Comparison of ENCODE assay signal across 16 cellular contexts in the genomic region with DNA sequence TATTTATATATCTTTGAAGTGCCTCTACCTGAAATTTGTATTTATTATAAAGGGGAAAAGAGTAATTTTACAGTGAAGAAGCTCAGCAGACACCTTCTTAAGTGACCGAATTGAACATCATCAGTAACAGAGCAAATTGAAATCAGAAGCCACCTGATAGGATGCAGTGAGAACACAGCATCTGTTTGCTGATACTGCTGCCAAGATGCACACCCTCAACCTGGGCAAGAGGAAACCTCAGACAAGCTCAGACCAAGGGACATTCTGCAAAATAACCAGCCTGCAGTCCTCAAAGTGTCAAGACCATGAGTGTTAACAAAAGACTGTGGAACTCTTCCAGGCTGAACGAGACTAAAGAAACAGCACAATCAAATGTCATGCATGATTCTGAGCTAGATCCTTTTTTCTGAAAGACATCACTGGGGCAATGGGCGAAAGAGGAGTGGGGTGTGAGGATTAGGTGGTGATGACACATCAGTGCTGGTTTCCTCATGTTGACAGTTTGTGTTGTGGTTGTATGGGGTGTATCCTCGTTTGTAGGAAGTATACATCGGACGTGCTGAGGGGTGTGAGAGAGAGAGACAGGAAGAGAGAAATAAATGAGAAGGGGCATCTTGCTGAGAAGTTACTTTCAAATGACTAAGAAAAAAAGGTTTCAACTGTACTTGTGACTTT.
A peak's percentile ranks its signal among the peaks of the same experiment; 100 is the strongest.
DNase-seq lines count a peak whose midpoint lies in the region; ATAC-seq and TF ChIP-seq lines count a peak whose summit lies in the region.
"Had no signal": no experiment of that assay in that cellular context is flagged by ENCODE, and none has a peak within 500 bp of the region (broad histone marks: within the 10 kb centered on the region; RNA-seq: fewer than 3 reads in every experiment).

No MANE protein-coding gene starts in this region.

- no peak for ATAC-seq in body of pancreas
- ATAC-seq: gastroesophageal sphincter, mucosa of descending colon had no signal

- H3K4me3 ChIP-seq in NB4 (ENCODE audit: low read depth, low read length) (no peak overlapping the region), neutrophil (ENCODE audit: low read depth in 1 of 2, low read length in 1 of 2) (peak overlapping the region in 1 of 2 experiments; percentile 13), body of pancreas (no peak overlapping the region)
- H3K4me3 ChIP-seq: gastroesophageal sphincter, MG63, mucosa of descending colon had no signal

- H3K9me3 Mint-ChIP-seq in activated CD4-positive, alpha-beta T cell treated with anti-CD3 and anti-CD28 coated beads, Interleukin-2, amount 10 ng/mL, durations not matched to agents 7 days and 5 days = no peaks in the 10 kb centered on the region
- H3K9me3 Mint-ChIP-seq in activated T-helper 1 cell treated with anti-CD3 and anti-CD28 coated beads, Interleukin-12 subunit alpha, Interleukin-12 subunit beta, Interleukin-2, Interleukin-4 antibody, amounts not matched to agents 30 ng/mL and 10 ng/mL and 1 ng/mL, durations not matched to agents 14 hours and 24 hours and 36 hours = no peaks in the 10 kb centered on the region
- H3K9me3 Mint-ChIP-seq: brain had no signal

- H3K36me3 ChIP-seq in neutrophil = no peaks in the 10 kb centered on the region
- H3K36me3 ChIP-seq in body of pancreas (replicated peaks in 1 of 2; ENCODE audit: insufficient read depth in 1 of 2, low read depth in 2 of 2) = no peaks in the 10 kb centered on the region
- H3K36me3 ChIP-seq: gastroesophageal sphincter, MG63 had no signal

- H3K4me1 Mint-ChIP-seq in activated CD4-positive, alpha-beta T cell treated with anti-CD3 and anti-CD28 coated beads, Interleukin-2, amount 10 ng/mL, durations not matched to agents 7 days and 5 days = peaks cover 28% of the 10 kb centered on the region
- H3K4me1 Mint-ChIP-seq in activated T-helper 1 cell treated with anti-CD3 and anti-CD28 coated beads, Interleukin-12 subunit alpha, Interleukin-12 subunit beta, Interleukin-2, Interleukin-4 antibody, amounts not matched to agents 30 ng/mL and 10 ng/mL and 1 ng/mL, durations not matched to agents 14 hours and 24 hours and 36 hours (ENCODE audit: low read depth) = peaks cover 40% of the 10 kb centered on the region

- peaks cover 26 to 30% of the 10 kb centered on the region in 2 experiments for H3K4me1 ChIP-seq in neutrophil (ENCODE audit: control insufficient read depth in 1 of 2, insufficient read depth in 1 of 2, low read depth in 1 of 2, low read length in 1 of 2)
- no peaks in the 10 kb centered on the region for H3K4me1 ChIP-seq in body of pancreas

- TF ChIP-seq POLR2A in NB4 (IDR thresholded peaks at IDR 0.05; ENCODE audit: extremely low read depth, insufficient read length) (no peak), body of pancreas (IDR thresholded peaks at IDR 0.05) (no peak)

- CTCF ChIA-PET in activated CD4-positive, alpha-beta T cell treated with anti-CD3 and anti-CD28 coated beads, Interleukin-2, amount 10 ng/mL, durations not matched to agents 7 days and 5 days (lab: Charles Lee) = interaction anchor here (1.0 to 1.6 kb wide), 5 partner anchors 9 to 18 kb away, joined by 3 to 5 read pairs (median 3); no protein-coding TSS in a partner anchor
- CTCF ChIA-PET in RWPE1 (lab: Yijun Ruan, JAX) = interaction anchor here (0.7 to 2.0 kb wide), 3 partner anchors 8 to 56 kb away, joined by 3 to 10 read pairs (median 4); no protein-coding TSS in a partner anchor

- H3K36me3 Mint-ChIP-seq in activated CD4-positive, alpha-beta T cell treated with anti-CD3 and anti-CD28 coated beads, Interleukin-2, amount 10 ng/mL, durations not matched to agents 7 days and 5 days (ENCODE audit: low read depth) = no peaks in the 10 kb centered on the region
- H3K36me3 Mint-ChIP-seq in activated T-helper 1 cell treated with anti-CD3 and anti-CD28 coated beads, Interleukin-12 subunit alpha, Interleukin-12 subunit beta, Interleukin-2, Interleukin-4 antibody, amounts not matched to agents 30 ng/mL and 10 ng/mL and 1 ng/mL, durations not matched to agents 14 hours and 24 hours and 36 hours (ENCODE audit: low read depth) = no peaks in the 10 kb centered on the region
- H3K36me3 Mint-ChIP-seq: brain had no signal

- POLR2A ChIA-PET in activated CD4-positive, alpha-beta T cell treated with anti-CD3 and anti-CD28 coated beads, Interleukin-2, amount 10 ng/mL, durations not matched to agents 7 days and 5 days (lab: Charles Lee) = interaction anchor here (0.6 kb wide), 1 partner anchor 423 kb away, joined by 3 read pairs; no protein-coding TSS in a partner anchor
- POLR2A ChIA-PET in RWPE1 (lab: Yijun Ruan, JAX; ENCODE audit: low non-redundant PET) = no interaction called here

- peaks cover 7% of the 10 kb centered on the region for H3K27me3 Mint-ChIP-seq in activated CD4-positive, alpha-beta T cell treated with anti-CD3 and anti-CD28 coated beads, Interleukin-2, amount 10 ng/mL, durations not matched to agents 7 days and 5 days
- peaks cover 6% of the 10 kb centered on the region for H3K27me3 Mint-ChIP-seq in activated T-helper 1 cell treated with anti-CD3 and anti-CD28 coated beads, Interleukin-12 subunit alpha, Interleukin-12 subunit beta, Interleukin-2, Interleukin-4 antibody, amounts not matched to agents 30 ng/mL and 10 ng/mL and 1 ng/mL, durations not matched to agents 14 hours and 24 hours and 36 hours (ENCODE audit: insufficient read depth)
- H3K27me3 Mint-ChIP-seq: brain had no signal

- WGBS in body of pancreas, 2 donors = 53 to 57% methylated on average over 6 of the region's 6 CpGs

- H3K27me3 ChIP-seq in neutrophil (no peaks in the 10 kb centered on the region), body of pancreas (no peaks in the 10 kb centered on the region)
- H3K27me3 ChIP-seq: gastroesophageal sphincter, MG63 had no signal

- H3K27ac Mint-ChIP-seq in activated CD4-positive, alpha-beta T cell treated with anti-CD3 and anti-CD28 coated beads, Interleukin-2, amount 10 ng/mL, durations not matched to agents 7 days and 5 days = peak overlapping the region; percentile 70
- H3K27ac Mint-ChIP-seq in activated T-helper 1 cell treated with anti-CD3 and anti-CD28 coated beads, Interleukin-12 subunit alpha, Interleukin-12 subunit beta, Interleukin-2, Interleukin-4 antibody, amounts not matched to agents 30 ng/mL and 10 ng/mL and 1 ng/mL, durations not matched to agents 14 hours and 24 hours and 36 hours = peak overlapping the region; percentile 81
- H3K27ac Mint-ChIP-seq: brain had no signal

- H3K9me3 ChIP-seq in neutrophil (no peaks in the 10 kb centered on the region), body of pancreas (no peaks in the 10 kb centered on the region)
- H3K9me3 ChIP-seq: gastroesophageal sphincter, MG63, mucosa of descending colon had no signal

- DNase-seq in activated CD4-positive, alpha-beta T cell treated with anti-CD3 and anti-CD28 coated beads, Interleukin-2, amount 10 ng/mL, durations not matched to agents 7 days and 5 days = peak; percentile 60
- no peak for DNase-seq in activated CD4-positive, alpha-beta T cell treated with anti-CD3 and anti-CD28 coated beads for 4 hours
- DNase-seq in NB4 (ENCODE audit: low read depth) (peak; percentile 60), RWPE1 (ENCODE audit: low spot score) (no peak), body of pancreas (no peak), middle frontal gyrus (ENCODE audit: extremely low spot score, low spot score) (no peak)
- DNase-seq in activated T-helper 1 cell treated with anti-CD3 and anti-CD28 coated beads, Interleukin-12 subunit alpha, Interleukin-12 subunit beta, Interleukin-2, Interleukin-4 antibody, amounts not matched to agents 30 ng/mL and 10 ng/mL and 1 ng/mL, durations not matched to agents 14 hours and 24 hours and 36 hours (ENCODE audit: low spot score) = peak; percentile 42
- DNase-seq: ACHN; effector CD8-positive, alpha-beta T cell; islet precursor cell; MG63; mucosa of descending colon had no signal

- intact Hi-C loops in activated T-helper 1 cell treated with anti-CD3 and anti-CD28 coated beads, Interleukin-12 subunit alpha, Interleukin-12 subunit beta, Interleukin-2, Interleukin-4 antibody, amounts not matched to agents 30 ng/mL and 10 ng/mL and 1 ng/mL, durations not matched to agents 14 hours and 24 hours and 36 hours (cut with micrococcal nuclease) = loop anchor here (1.0 to 5.0 kb wide), 3 partner anchors 20 to 410 kb away; partner anchors contain the start of gene GCLM
- intact Hi-C loops in body of pancreas (cut with DNase I) = no loop called here

- TF ChIP-seq CTCF in NB4 (IDR thresholded peaks at IDR 0.05; ENCODE audit: low read depth, low read length) = no peak
- no peak for TF ChIP-seq CTCF in neutrophil (IDR thresholded peaks at IDR 0.05)
- no peak for TF ChIP-seq CTCF in RWPE1 (conservative IDR thresholded peaks at IDR 0.05; ENCODE audit: low read depth)
- no peak for TF ChIP-seq CTCF in body of pancreas (IDR thresholded peaks at IDR 0.05)

- H3K4me3 Mint-ChIP-seq in activated CD4-positive, alpha-beta T cell treated with anti-CD3 and anti-CD28 coated beads, Interleukin-2, amount 10 ng/mL, durations not matched to agents 7 days and 5 days = no peak overlapping the region
- H3K4me3 Mint-ChIP-seq in activated T-helper 1 cell treated with anti-CD3 and anti-CD28 coated beads, Interleukin-12 subunit alpha, Interleukin-12 subunit beta, Interleukin-2, Interleukin-4 antibody, amounts not matched to agents 30 ng/mL and 10 ng/mL and 1 ng/mL, durations not matched to agents 14 hours and 24 hours and 36 hours = peak overlapping the region; percentile 28
- H3K4me3 Mint-ChIP-seq: brain had no signal

- H3K27ac ChIP-seq in neutrophil (peak overlapping the region; percentile 80), RWPE1 (no peak overlapping the region), body of pancreas (no peak overlapping the region)
- H3K27ac ChIP-seq: gastroesophageal sphincter, parathyroid adenoma had no signal

Comparison
In these comparisons a context has a peak if more than half of its experiments do, and no peak if none do; other contexts are left out.
1. DNase-seq: peak in activated CD4-positive, alpha-beta T cell treated with anti-CD3 and anti-CD28 coated beads, Interleukin-2, amount 10 ng/mL, durations not matched to agents 7 days and 5 days (single experiment), NB4 (single experiment) and activated T-helper 1 cell treated with anti-CD3 and anti-CD28 coated beads, Interleukin-12 subunit alpha, Interleukin-12 subunit beta, Interleukin-2, Interleukin-4 antibody, amounts not matched to agents 30 ng/mL and 10 ng/mL and 1 ng/mL, durations not matched to agents 14 hours and 24 hours and 36 hours (single experiment); none in activated CD4-positive, alpha-beta T cell treated with anti-CD3 and anti-CD28 coated beads for 4 hours (0 of 2), RWPE1 (single experiment), body of pancreas (0 of 4) and middle frontal gyrus (single experiment).